In the genomic region with DNA sequence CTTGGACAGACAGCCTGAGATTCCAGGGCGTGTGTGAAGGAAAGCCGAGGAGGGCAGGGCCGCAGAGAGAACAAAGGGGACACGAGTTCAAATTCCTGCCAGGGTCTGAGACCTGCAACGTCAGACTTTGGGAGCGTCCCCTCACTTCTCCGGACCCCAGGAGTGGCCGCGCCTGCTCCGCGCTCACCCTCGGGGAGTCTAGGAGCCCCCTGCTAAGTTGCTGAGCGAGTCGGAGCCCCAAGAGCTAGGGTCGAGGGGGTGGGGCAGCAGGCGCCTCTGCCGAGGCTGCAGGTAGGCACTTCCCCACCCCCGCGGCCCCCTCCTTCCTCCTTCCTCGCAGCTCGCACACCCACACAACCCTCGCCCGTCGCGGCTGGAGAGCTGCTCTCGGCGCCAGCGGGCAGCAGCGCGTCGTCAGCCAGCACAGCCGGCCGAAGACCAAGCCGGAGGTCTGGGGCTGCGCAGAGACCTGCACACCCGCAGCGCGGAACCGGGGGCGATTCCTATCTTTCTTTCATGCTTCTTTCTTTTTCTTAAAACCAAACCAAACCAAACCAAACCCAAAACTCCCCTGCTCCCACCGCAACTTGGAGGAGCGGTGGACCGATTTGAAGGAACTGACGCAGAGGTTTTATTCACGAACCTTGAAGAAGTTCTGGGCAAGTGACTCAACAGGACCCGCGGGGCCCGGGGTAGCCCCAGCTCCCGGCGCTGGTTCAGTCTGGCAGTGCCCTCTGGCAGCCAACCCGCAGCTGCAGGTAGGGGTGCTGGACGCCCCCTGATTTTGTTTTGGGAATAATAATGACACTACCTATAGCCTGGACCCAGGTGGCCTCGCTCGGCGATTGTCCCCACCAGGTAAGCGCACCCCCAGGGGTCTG, we compare ENCODE assay signal across 14 cellular contexts. TPM values are rescaled to one million over a fixed set of nuclear protein-coding genes. Genes with fewer than 3 reads are reported as not detected.
A peak's percentile ranks its signal among the peaks of the same experiment; 100 is the strongest.
DNase-seq lines count a peak whose midpoint lies in the region; ATAC-seq and TF ChIP-seq lines count a peak whose summit lies in the region.
"Had no signal": no experiment of that assay in that cellular context is flagged by ENCODE, and none has a peak within 500 bp of the region (broad histone marks: within the 10 kb centered on the region; RNA-seq: fewer than 3 reads in every experiment).

A gene (plus strand): TSS at position 352 of the 881 bp plus-strand sequence. CDS start 10,563 bp downstream, outside the sequence.

- no peak within 1 kb of the TSS for H3K4ac ChIP-seq in H9 (ENCODE audit: low read depth, low read length)

- no peak within 1 kb of the TSS for H3K27ac ChIP-seq in H9 (ENCODE audit: insufficient read length, low read depth, low read length)
- H3K27ac ChIP-seq: cardiac muscle cell, heart left ventricle, lower lobe of right lung had no signal

- no peak within 1 kb of the TSS for H3K23ac ChIP-seq in H9 (ENCODE audit: insufficient read length, low read depth, low read length)

- H3K18ac ChIP-seq in H9 (ENCODE audit: insufficient read length, low read depth, low read length), result no peak within 1 kb of the TSS

- H4K5ac ChIP-seq in H9 (ENCODE audit: insufficient read length, low read depth, low read length), result no peak within 1 kb of the TSS

- H2BK12ac ChIP-seq in H9 (ENCODE audit: insufficient read length, low read depth, low read length), result no peak within 1 kb of the TSS

- H3K79me2 ChIP-seq in H9 (ENCODE audit: insufficient read depth, low read length), result no peaks in the 10 kb centered on the region

- H3K27ac Mint-ChIP-seq in H9 (no peak within 1 kb of the TSS), brain (no peak within 1 kb of the TSS), nephron (no peak within 1 kb of the TSS)

- H4K20me1 ChIP-seq in H9 (ENCODE audit: control insufficient read depth, insufficient read depth, insufficient read length), result no peaks in the 10 kb centered on the region

- DNase-seq in DMS79 treated with DMSO at 0.1 percent for 48 hours (lab: John Stamatoyannopoulos, UW) (peak; percentile 23), H9 (peak; percentile 50), activated gamma-delta T cell treated with Interleukin-2 at 50 U/mL for 16 hours (no peak), LoVo (ENCODE audit: low spot score) (no peak)
- DNase-seq: lower lobe of right lung, NCI-H2171 treated with DMSO at 0.1 percent for 48 hours, small intestine had no signal

- ATAC-seq in GM18870 (IDR thresholded peaks at IDR 0.05; ENCODE audit: unreplicated experiment), result no peak

- H4K91ac ChIP-seq in H9 (ENCODE audit: insufficient read length, low read depth, low read length), result no peak within 1 kb of the TSS

- H3T11ph ChIP-seq in H9 (ENCODE audit: low read length), result no peak within 1 kb of the TSS

- no peak within 1 kb of the TSS for H3K9ac ChIP-seq in H9 (ENCODE audit: extremely low read depth, insufficient read length, low read length)

- no peak within 1 kb of the TSS for H4K8ac ChIP-seq in H9 (replicated peaks; ENCODE audit: insufficient read length, low read depth, low read length)

- no peak within 1 kb of the TSS for H2BK15ac ChIP-seq in H9 (ENCODE audit: low read depth, low read length)

- H3K14ac ChIP-seq in H9 (ENCODE audit: insufficient read depth, low read length), result no peak within 1 kb of the TSS

- H3K23me2 ChIP-seq in H9 (ENCODE audit: insufficient read length, low read depth, low read length, poor library complexity, severe bottlenecking), result peaks cover 13% of the 10 kb centered on the region

- no peak within 1 kb of the TSS for H3K56ac ChIP-seq in H9 (ENCODE audit: insufficient read length, low read depth, low read length)

- peaks cover 9 to 11% of the 10 kb centered on the region in 2 experiments for H3K4me1 Mint-ChIP-seq in H9
- H3K4me1 Mint-ChIP-seq in brain, result peaks cover 13% of the 10 kb centered on the region
- H3K4me1 Mint-ChIP-seq in nephron, result no peaks in the 10 kb centered on the region

- no peaks in the 10 kb centered on the region for H3K4me1 ChIP-seq in H9 (ENCODE audit: insufficient read depth, low read length)
- H3K4me1 ChIP-seq: lower lobe of right lung had no signal

- H3K9me3 Mint-ChIP-seq in H9, result peaks cover 0 to 4% of the 10 kb centered on the region in 2 experiments; a peak in 1 of 5 replicates
- H3K9me3 Mint-ChIP-seq in brain, result peaks cover 4 to 13% (median 8%) of the 10 kb centered on the region in 5 experiments
- H3K9me3 Mint-ChIP-seq in nephron, result no peaks in the 10 kb centered on the region

- H3K79me1 ChIP-seq in H9 (ENCODE audit: insufficient read depth, low read depth, low read length, poor library complexity, severe bottlenecking), result no peaks in the 10 kb centered on the region

- no peaks in the 10 kb centered on the region for H3K9me3 ChIP-seq in H9 (ENCODE audit: control insufficient read depth, low read depth, low read length)
- H3K9me3 ChIP-seq: lower lobe of right lung had no signal

- H2BK120ac ChIP-seq in H9 (ENCODE audit: low read depth, low read length, poor library complexity, severe bottlenecking), result no peak within 1 kb of the TSS

- H3K4me2 ChIP-seq in H9 (ENCODE audit: insufficient read depth, insufficient read length, low read length), result peak within 1 kb of the TSS; percentile 59

- no peak within 1 kb of the TSS for H2AK5ac ChIP-seq in H9 (ENCODE audit: insufficient read length, low read length)

- H2BK20ac ChIP-seq in H9 (ENCODE audit: low read depth, low read length, poor library complexity, severe bottlenecking), result no peak within 1 kb of the TSS

- no peak within 1 kb of the TSS for H2BK5ac ChIP-seq in H9 (ENCODE audit: insufficient read length, low read length)

- WGBS in H9 (ENCODE audit: extremely low coverage, insufficient read length, low lambda C conversion rate), result no CpG with 5 or more reads among the region's 56 CpGs

- peak within 1 kb of the TSS; percentile 53 to 79 for H3K4me3 Mint-ChIP-seq in H9
- peak within 1 kb of the TSS; percentile 71 to 76 (median 74) for H3K4me3 Mint-ChIP-seq in brain
- H3K4me3 Mint-ChIP-seq in nephron, result peak within 1 kb of the TSS in 2 of 3 experiments; percentile 1 to 18

- H2AFZ ChIP-seq in H9 (ENCODE audit: low read length), result no peak within 1 kb of the TSS

- H3K27me3 Mint-ChIP-seq in H9 (ENCODE audit: low read depth) (peaks cover 87% of the 10 kb centered on the region), brain (peaks cover 100% of the 10 kb centered on the region), nephron (ENCODE audit: low read depth) (peaks cover 100% of the 10 kb centered on the region)

- H3K27me3 ChIP-seq in H9 (ENCODE audit: insufficient read depth, low read length), result peaks cover 25% of the 10 kb centered on the region; the same call in 1 of the 2 replicates

- H3K36me3 Mint-ChIP-seq in H9 (ENCODE audit: insufficient read depth in 1 of 3, low read depth in 3 of 3) (no peaks in the 10 kb centered on the region), brain (no peaks in the 10 kb centered on the region), nephron (ENCODE audit: low read depth) (no peaks in the 10 kb centered on the region)

- TF ChIP-seq CTCF in H9 (conservative IDR thresholded peaks at IDR 0.05), result no peak
- no peak for TF ChIP-seq CTCF in brain (conservative IDR thresholded peaks at IDR 0.05)
- TF ChIP-seq CTCF in nephron (IDR thresholded peaks at IDR 0.05; ENCODE audit: unreplicated experiment in 3 of 3), result no peak

RNA-seq across cellular contexts. Expression of the gene that starts here (rescaled TPM):
- not detected in 2 replicates for total RNA-seq in H9 (2021)
- 0.20 TPM for polyA plus RNA-seq in brain (ENCODE audit: insufficient read depth, low read depth, low replicate concordance)
- total RNA-seq: cardiac muscle cell; lower lobe of right lung; RPMI7951; T-helper 2 cell treated with Interferon-gamma antibody and Interleukin-4, amounts not matched to agents 100 ng/mL and 5 ng/mL, for 36 hours had no signal
- polyA plus RNA-seq: cardiac muscle cell had no signal

Comparison
In these comparisons a context has a peak if more than half of its experiments do, and no peak if none do; other contexts are left out.
1. Peak in DNase-seq and H3K4me2 ChIP-seq in H9; RNA of the gene not detected or under 1 TPM.
2. H3K4me3 Mint-ChIP-seq: peak in every context shown above with its lines; median percentile 74 in brain; 66 in H9; 10 in nephron.